Comparison of ENCODE assay signal across 18 cellular contexts in the genomic region with DNA sequence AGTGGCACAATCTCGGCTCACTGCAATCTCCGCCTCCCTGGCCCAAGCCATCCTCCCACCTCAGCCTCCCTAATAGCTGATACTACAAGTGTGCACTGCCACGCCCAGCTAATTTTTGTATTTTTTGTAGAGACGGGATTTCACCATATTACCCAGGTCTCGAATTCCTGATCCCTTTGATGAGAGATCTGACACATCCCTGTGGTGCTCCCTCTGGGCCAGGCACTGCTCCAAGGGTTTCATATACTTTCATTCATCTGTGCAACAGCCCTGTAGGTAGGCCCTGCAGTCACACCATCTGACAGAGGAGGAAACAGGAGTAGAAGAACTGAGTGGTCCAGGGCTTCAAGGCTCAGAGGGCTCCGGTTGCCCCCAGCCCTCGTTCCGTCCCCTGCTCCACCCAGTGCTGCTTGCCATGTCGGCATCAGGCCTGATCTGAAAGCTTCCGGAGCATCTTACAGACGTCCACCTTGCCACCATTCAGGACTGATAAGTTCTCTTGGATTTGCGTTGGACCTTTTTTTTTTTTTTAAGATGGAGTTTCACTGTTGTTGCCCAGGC. TPM values are rescaled to one million over a fixed set of nuclear protein-coding genes. Genes with fewer than 3 reads are reported as not detected.
DNase-seq lines count a peak whose midpoint lies in the region; ATAC-seq and TF ChIP-seq lines count a peak whose summit lies in the region.
"Had no signal": no experiment of that assay in that cellular context is flagged by ENCODE, and none has a peak within 500 bp of the region (broad histone marks: within the 10 kb centered on the region; RNA-seq: fewer than 3 reads in every experiment).

No MANE protein-coding gene starts in this region.

- no TSS peak for BruUV-seq in Caco-2 (replicated peaks; lab: Mats Ljungman, UMichigan)

- H3K27me3 ChIP-seq in Caco-2 (replicated peaks; ENCODE audit: control insufficient read depth, insufficient read depth, low read length) (no peaks in the 10 kb centered on the region), Peyer's patch (no peaks in the 10 kb centered on the region)
- H3K27me3 ChIP-seq: breast epithelium, uterus had no signal

- H3K36me3 Mint-ChIP-seq in activated CD8-positive, alpha-beta T cell treated with anti-CD3 and anti-CD28 coated beads for 36 hours (ENCODE audit: low read depth), result peaks cover 63% of the 10 kb centered on the region
- peaks cover 77% of the 10 kb centered on the region for H3K36me3 Mint-ChIP-seq in activated CD8-positive, alpha-beta T cell treated with anti-CD3 and anti-CD28 coated beads, Interleukin-2, amount 10 ng/mL, durations not matched to agents 7 days and 5 days (ENCODE audit: low read depth)
- H3K36me3 Mint-ChIP-seq in Caco-2 (ENCODE audit: insufficient read depth, unreplicated experiment) (peaks cover 100% of the 10 kb centered on the region), brain (peaks cover 77% of the 10 kb centered on the region), osteocyte (ENCODE audit: unreplicated experiment) (peaks cover 47% of the 10 kb centered on the region)

- H3K4me3 ChIP-seq in Caco-2 (ENCODE audit: low read depth, low read length), result no peak overlapping the region
- no peak overlapping the region for H3K4me3 ChIP-seq in Peyer's patch
- H3K4me3 ChIP-seq: A549, breast epithelium, uterus had no signal

- CTCF ChIA-PET in activated CD8-positive, alpha-beta T cell treated with anti-CD3 and anti-CD28 coated beads for 36 hours (lab: Charles Lee), result interaction anchor here (1.2 kb wide), 1 partner anchor 263 kb away, joined by 4 read pairs; no protein-coding TSS in a partner anchor
- CTCF ChIA-PET in activated CD8-positive, alpha-beta T cell treated with anti-CD3 and anti-CD28 coated beads, Interleukin-2, amount 10 ng/mL, durations not matched to agents 7 days and 5 days (lab: Charles Lee), result interaction anchor here (1.2 to 1.3 kb wide), 2 partner anchors 16 to 263 kb away, joined by 3 to 6 read pairs; no protein-coding TSS in a partner anchor
- CTCF ChIA-PET in Caco-2 (lab: Charles Lee), result interaction anchor here (0.7 to 1.2 kb wide), 3 partner anchors 25 to 521 kb away, joined by 3 to 7 read pairs (median 4); partner anchors contain the start of gene LIME1

- H3K4me3 Mint-ChIP-seq in activated CD8-positive, alpha-beta T cell treated with anti-CD3 and anti-CD28 coated beads for 36 hours, result no peak overlapping the region
- no peak overlapping the region for H3K4me3 Mint-ChIP-seq in activated CD8-positive, alpha-beta T cell treated with anti-CD3 and anti-CD28 coated beads, Interleukin-2, amount 10 ng/mL, durations not matched to agents 7 days and 5 days
- H3K4me3 Mint-ChIP-seq in Caco-2 (ENCODE audit: unreplicated experiment) (peak overlapping the region; percentile 87), brain (peak overlapping the region; percentile 74 to 87 (median 77)), osteocyte (ENCODE audit: unreplicated experiment) (peak overlapping the region; percentile 40)

- TF ChIP-seq CTCF in activated CD8-positive, alpha-beta T cell treated with anti-CD3 and anti-CD28 coated beads for 36 hours (IDR thresholded peaks at IDR 0.05), result no peak
- TF ChIP-seq CTCF in Caco-2 (IDR thresholded peaks at IDR 0.05; ENCODE audit: insufficient read depth in 1 of 2, low read depth in 1 of 2, low read length in 1 of 2, severe bottlenecking in 1 of 2, unreplicated experiment in 1 of 2) (no peak), brain (conservative IDR thresholded peaks at IDR 0.05) (no peak), osteocyte (IDR thresholded peaks at IDR 0.05) (no peak), Peyer's patch (IDR thresholded peaks at IDR 0.05) (no peak)

- H3K27me3 Mint-ChIP-seq in activated CD8-positive, alpha-beta T cell treated with anti-CD3 and anti-CD28 coated beads for 36 hours, result no peaks in the 10 kb centered on the region
- no peaks in the 10 kb centered on the region for H3K27me3 Mint-ChIP-seq in activated CD8-positive, alpha-beta T cell treated with anti-CD3 and anti-CD28 coated beads, Interleukin-2, amount 10 ng/mL, durations not matched to agents 7 days and 5 days (ENCODE audit: low read depth)
- no peaks in the 10 kb centered on the region for H3K27me3 Mint-ChIP-seq in Caco-2 (ENCODE audit: insufficient read depth, unreplicated experiment)
- peaks cover 3% of the 10 kb centered on the region for H3K27me3 Mint-ChIP-seq in brain
- no peaks in the 10 kb centered on the region for H3K27me3 Mint-ChIP-seq in osteocyte (ENCODE audit: unreplicated experiment)

- H3K27ac ChIP-seq in Peyer's patch, result no peak overlapping the region
- H3K27ac ChIP-seq: A549, breast epithelium, uterus had no signal

- peaks cover 23% of the 10 kb centered on the region for H3K9me3 ChIP-seq in Caco-2
- H3K9me3 ChIP-seq in Peyer's patch, result peaks cover 0 to 5% (median 0%) of the 10 kb centered on the region in 4 donors

- H3K36me3 ChIP-seq in Caco-2 (ENCODE audit: control insufficient read depth, insufficient read depth, low read length) (peaks cover 17% of the 10 kb centered on the region), Peyer's patch (peaks cover 0 to 59% (median 0%) of the 10 kb centered on the region in 3 donors)
- H3K36me3 ChIP-seq: breast epithelium, uterus had no signal

- TF ChIP-seq POLR2A in Peyer's patch (IDR thresholded peaks at IDR 0.05), result no peak

- peaks cover 13% of the 10 kb centered on the region for H3K9me3 Mint-ChIP-seq in activated CD8-positive, alpha-beta T cell treated with anti-CD3 and anti-CD28 coated beads for 36 hours
- H3K9me3 Mint-ChIP-seq in activated CD8-positive, alpha-beta T cell treated with anti-CD3 and anti-CD28 coated beads, Interleukin-2, amount 10 ng/mL, durations not matched to agents 7 days and 5 days (ENCODE audit: insufficient read depth), result peaks cover 3% of the 10 kb centered on the region
- H3K9me3 Mint-ChIP-seq in Caco-2 (ENCODE audit: unreplicated experiment), result peaks cover 16% of the 10 kb centered on the region
- H3K9me3 Mint-ChIP-seq in brain, result peaks cover 15 to 32% (median 24%) of the 10 kb centered on the region in 5 experiments
- peaks cover 5% of the 10 kb centered on the region for H3K9me3 Mint-ChIP-seq in osteocyte (ENCODE audit: unreplicated experiment)

- POLR2A ChIA-PET in activated CD8-positive, alpha-beta T cell treated with anti-CD3 and anti-CD28 coated beads for 36 hours (lab: Charles Lee), result no interaction called here
- POLR2A ChIA-PET in activated CD8-positive, alpha-beta T cell treated with anti-CD3 and anti-CD28 coated beads, Interleukin-2, amount 10 ng/mL, durations not matched to agents 7 days and 5 days (lab: Charles Lee), result interaction anchor here (0.8 kb wide), 1 partner anchor 32 kb away, joined by 3 read pairs; no protein-coding TSS in a partner anchor
- POLR2A ChIA-PET in Caco-2 (lab: Charles Lee), result no interaction called here

- H3K4me1 ChIP-seq in Caco-2 (peaks cover 14% of the 10 kb centered on the region), Peyer's patch (peaks cover 4 to 21% (median 17%) of the 10 kb centered on the region in 4 donors)

- no peak for ATAC-seq in activated CD8-positive, alpha-beta T cell treated with anti-CD3 and anti-CD28 coated beads for 36 hours
- ATAC-seq in activated CD8-positive, alpha-beta T cell treated with anti-CD3 and anti-CD28 coated beads, Interleukin-2, amount 10 ng/mL, durations not matched to agents 7 days and 5 days, result no peak
- no peak for ATAC-seq in HG03460 (IDR thresholded peaks at IDR 0.05; ENCODE audit: unreplicated experiment)
- ATAC-seq: A549 had no signal

- DNase-seq in activated CD8-positive, alpha-beta T cell treated with anti-CD3 and anti-CD28 coated beads for 36 hours, result no peak
- DNase-seq in activated CD8-positive, alpha-beta T cell treated with anti-CD3 and anti-CD28 coated beads, Interleukin-2, amount 10 ng/mL, durations not matched to agents 7 days and 5 days, result no peak
- DNase-seq in Caco-2 (no peak), osteocyte (ENCODE audit: extremely low spot score, unreplicated experiment) (no peak), Peyer's patch (no peak), NCI-H748 treated with DMSO at 0.1 percent for 48 hours (lab: John Stamatoyannopoulos, UW) (no peak)
- DNase-seq: C1 segment of cervical spinal cord, DMS53, MM.1S, NCI-H1694, OCI-M1, T-helper 9 cell, uterus had no signal

- intact Hi-C loops in activated CD8-positive, alpha-beta T cell treated with anti-CD3 and anti-CD28 coated beads for 36 hours (cut with micrococcal nuclease), result no loop called here
- intact Hi-C loops in Caco-2 (cut with micrococcal nuclease; ENCODE audit: unreplicated experiment), result no loop called here

- H3K4me1 Mint-ChIP-seq in activated CD8-positive, alpha-beta T cell treated with anti-CD3 and anti-CD28 coated beads for 36 hours (ENCODE audit: low read depth), result peaks cover 46% of the 10 kb centered on the region
- peaks cover 45% of the 10 kb centered on the region for H3K4me1 Mint-ChIP-seq in activated CD8-positive, alpha-beta T cell treated with anti-CD3 and anti-CD28 coated beads, Interleukin-2, amount 10 ng/mL, durations not matched to agents 7 days and 5 days (ENCODE audit: low read depth)
- H3K4me1 Mint-ChIP-seq in Caco-2 (ENCODE audit: low read depth, unreplicated experiment) (peaks cover 16% of the 10 kb centered on the region), brain (peaks cover 41% of the 10 kb centered on the region), osteocyte (ENCODE audit: unreplicated experiment) (peaks cover 25% of the 10 kb centered on the region)

- H3K27ac Mint-ChIP-seq in activated CD8-positive, alpha-beta T cell treated with anti-CD3 and anti-CD28 coated beads for 36 hours, result peak overlapping the region; percentile 25
- H3K27ac Mint-ChIP-seq in activated CD8-positive, alpha-beta T cell treated with anti-CD3 and anti-CD28 coated beads, Interleukin-2, amount 10 ng/mL, durations not matched to agents 7 days and 5 days, result no peak overlapping the region
- H3K27ac Mint-ChIP-seq in Caco-2 (ENCODE audit: unreplicated experiment) (peak overlapping the region; percentile 53), brain (peak overlapping the region in 2 of 5 experiments; percentile 67 to 69), osteocyte (ENCODE audit: unreplicated experiment) (no peak overlapping the region)

RNA-seq across cellular contexts. Expression of gene ZGPAT, which starts 3.3 kb away (rescaled TPM):
- total RNA-seq in activated CD8-positive, alpha-beta T cell treated with anti-CD3 and anti-CD28 coated beads for 36 hours, result 10 to 100 TPM; 22.4 to 22.5 TPM
- 10 to 100 TPM; 38.6 to 43.5 TPM for total RNA-seq in activated CD8-positive, alpha-beta T cell treated with anti-CD3 and anti-CD28 coated beads, Interleukin-2, amount 10 ng/mL, durations not matched to agents 7 days and 5 days
- total RNA-seq in Caco-2 (2022) (69.3 and 74.7 TPM in 2 replicates), osteocyte (24.3 and 28.0 TPM in 2 replicates), Peyer's patch (10 to 100 TPM; 48.9 to 67.7 (median 54.7) TPM)
- 24.3 TPM for polyA plus RNA-seq in brain (ENCODE audit: insufficient read depth, low read depth, low replicate concordance)

RNA-seq across cellular contexts. Expression of gene ARFRP1, which starts 3.4 kb away (rescaled TPM):
- total RNA-seq in activated CD8-positive, alpha-beta T cell treated with anti-CD3 and anti-CD28 coated beads for 36 hours, result 10 to 100 TPM; 41.7 to 44.2 TPM
- 10 to 100 TPM; 55.2 to 57.6 TPM for total RNA-seq in activated CD8-positive, alpha-beta T cell treated with anti-CD3 and anti-CD28 coated beads, Interleukin-2, amount 10 ng/mL, durations not matched to agents 7 days and 5 days
- total RNA-seq in Caco-2 (2022), result 119 and 126 TPM in 2 replicates
- 49.6 TPM for polyA plus RNA-seq in brain (ENCODE audit: insufficient read depth, low read depth, low replicate concordance)
- total RNA-seq in osteocyte, result 46.1 and 46.7 TPM in 2 replicates
- 10 to 100 TPM; 39.1 to 67.6 (median 46.3) TPM for total RNA-seq in Peyer's patch

RNA-seq across cellular contexts. Expression of gene TNFRSF6B, which starts 14.7 kb away (rescaled TPM):
- not detected for total RNA-seq in activated CD8-positive, alpha-beta T cell treated with anti-CD3 and anti-CD28 coated beads for 36 hours
- total RNA-seq in activated CD8-positive, alpha-beta T cell treated with anti-CD3 and anti-CD28 coated beads, Interleukin-2, amount 10 ng/mL, durations not matched to agents 7 days and 5 days, result not detected
- not detected in 2 replicates for total RNA-seq in Caco-2 (2022)
- 7.1 TPM for polyA plus RNA-seq in brain (ENCODE audit: insufficient read depth, low read depth, low replicate concordance)
- 0.84 and 2.3 TPM in 2 replicates for total RNA-seq in osteocyte
- 1 to 10 TPM in 3 of 4 donors, not detected in 1; 2.1 to 4.2 (median 2.7) TPM for total RNA-seq in Peyer's patch
- total RNA-seq: skeletal muscle tissue had no signal

RNA-seq across cellular contexts. Expression of gene LIME1, which starts 25.3 kb away (rescaled TPM):
- total RNA-seq in activated CD8-positive, alpha-beta T cell treated with anti-CD3 and anti-CD28 coated beads for 36 hours, result 10 to 100 TPM; 15.5 to 16.8 TPM
- 100 to 1,000 TPM; 163 to 165 TPM for total RNA-seq in activated CD8-positive, alpha-beta T cell treated with anti-CD3 and anti-CD28 coated beads, Interleukin-2, amount 10 ng/mL, durations not matched to agents 7 days and 5 days
- 18.8 and 23.5 TPM in 2 replicates for total RNA-seq in Caco-2 (2022)
- 5.6 TPM for polyA plus RNA-seq in brain (ENCODE audit: insufficient read depth, low read depth, low replicate concordance)
- 9.4 and 12.5 TPM in 2 replicates for total RNA-seq in osteocyte
- 10 to 100 TPM; 32.6 to 55.3 (median 41.0) TPM for total RNA-seq in Peyer's patch

RNA-seq across cellular contexts. Expression of gene SLC2A4RG, which starts 28.4 kb away (rescaled TPM):
- total RNA-seq in activated CD8-positive, alpha-beta T cell treated with anti-CD3 and anti-CD28 coated beads for 36 hours, result 10 to 100 TPM; 38.5 to 39.8 TPM
- total RNA-seq in activated CD8-positive, alpha-beta T cell treated with anti-CD3 and anti-CD28 coated beads, Interleukin-2, amount 10 ng/mL, durations not matched to agents 7 days and 5 days, result 10 to 100 TPM; 97.2 TPM
- total RNA-seq in Caco-2 (2022) (211 and 234 TPM in 2 replicates), osteocyte (74.8 and 80.7 TPM in 2 replicates), Peyer's patch (10 to 100 TPM; 34.2 to 54.5 (median 40.4) TPM)
- polyA plus RNA-seq in brain (ENCODE audit: insufficient read depth, low read depth, low replicate concordance), result 47.5 TPM

Comparison
In these comparisons a context has a peak if more than half of its experiments do, and no peak if none do; other contexts are left out.
1. H3K27ac Mint-ChIP-seq: peak in activated CD8-positive, alpha-beta T cell treated with anti-CD3 and anti-CD28 coated beads for 36 hours (single experiment) and Caco-2 (single experiment); none in activated CD8-positive, alpha-beta T cell treated with anti-CD3 and anti-CD28 coated beads, Interleukin-2, amount 10 ng/mL, durations not matched to agents 7 days and 5 days (single experiment) and osteocyte (single experiment).
2. H3K4me3 Mint-ChIP-seq: peak in Caco-2 (single experiment), brain (5 of 5) and osteocyte (single experiment); none in activated CD8-positive, alpha-beta T cell treated with anti-CD3 and anti-CD28 coated beads for 36 hours (single experiment) and activated CD8-positive, alpha-beta T cell treated with anti-CD3 and anti-CD28 coated beads, Interleukin-2, amount 10 ng/mL, durations not matched to agents 7 days and 5 days (single experiment).